In genomic region chr3:106198828-106199194, GRCh38 we compare ENCODE assay signal across 15 cellular contexts.
DNase-seq lines count a peak whose midpoint lies in the region; ATAC-seq, FAIRE-seq and TF ChIP-seq lines count a peak whose summit lies in the region.
"Had no signal": no experiment of that assay in that cellular context is flagged by ENCODE, and none has a peak within 500 bp of the region (broad histone marks: within the 10 kb centered on the region; RNA-seq: fewer than 3 reads in every experiment).

No MANE protein-coding gene starts in this region.

- peak; percentile 99 for FAIRE-seq in endometrium (lab: Jason Lieb, UNC)
- FAIRE-seq: H1 had no signal

- no peak for ATAC-seq in activated naive CD4-positive, alpha-beta T cell treated with anti-CD3 and anti-CD28 coated beads, Interleukin-2, amount 50 U/mL, for 72 hours
- ATAC-seq in left lobe of liver: no peak
- ATAC-seq in HG02623 (IDR thresholded peaks at IDR 0.05; ENCODE audit: unreplicated experiment): no peak
- ATAC-seq: PC-3 had no signal

- peaks cover 10 to 33% of the 10 kb centered on the region in 2 donors for H3K36me3 Mint-ChIP-seq in activated naive CD4-positive, alpha-beta T cell treated with anti-CD3 and anti-CD28 coated beads, Interleukin-2, amount 50 U/mL, for 72 hours

- no peak overlapping the region for H3K27ac Mint-ChIP-seq in activated naive CD4-positive, alpha-beta T cell treated with anti-CD3 and anti-CD28 coated beads, Interleukin-2, amount 50 U/mL, for 72 hours

- peaks cover 13 to 27% of the 10 kb centered on the region in 2 donors for H3K9me3 Mint-ChIP-seq in activated naive CD4-positive, alpha-beta T cell treated with anti-CD3 and anti-CD28 coated beads, Interleukin-2, amount 50 U/mL, for 72 hours

- DNase-seq in AG09319 (ENCODE audit: extremely low read depth, low read depth): peak; percentile 92
- peak; percentile 57 for DNase-seq in GM04504 (ENCODE audit: low read depth)
- DNase-seq in iris pigment epithelial cell (ENCODE audit: low read depth): peak; percentile 59
- no peak for DNase-seq in activated naive CD4-positive, alpha-beta T cell treated with anti-CD3 and anti-CD28 coated beads, Interleukin-2, amount 50 U/mL, for 72 hours (ENCODE audit: low spot score in 2 of 2)
- DNase-seq in left lobe of liver (ENCODE audit: low spot score): no peak
- DNase-seq in activated T-cell treated with anti-CD3 and anti-CD28 coated beads, Interleukin-2, amount 50 U/mL, for 48 hours: no peak
- DNase-seq: ACHN, Calu3, MM.1S, NCI-H1105 treated with DMSO at 0.1 percent for 48 hours, NCI-H187, PC-3 had no signal

- TF ChIP-seq CTCF in AG09319 (IDR thresholded peaks at IDR 0.05; ENCODE audit: low read depth, low read length): no peak

Comparison
In these comparisons a context has a peak if more than half of its experiments do, and no peak if none do; other contexts are left out.
1. DNase-seq: peak in AG09319 (single experiment), GM04504 (single experiment) and iris pigment epithelial cell (single experiment); none in activated naive CD4-positive, alpha-beta T cell treated with anti-CD3 and anti-CD28 coated beads, Interleukin-2, amount 50 U/mL, for 72 hours (0 of 2), left lobe of liver (single experiment) and activated T-cell treated with anti-CD3 and anti-CD28 coated beads, Interleukin-2, amount 50 U/mL, for 48 hours (0 of 2).